In genomic region chr15:76346666-76347506, GRCh38 we compare ENCODE assay signal across 8 cellular contexts. TPM values are rescaled to one million over a fixed set of nuclear protein-coding genes. Genes with fewer than 3 reads are reported as not detected.
DNase-seq lines count a peak whose midpoint lies in the region; ATAC-seq, FAIRE-seq and TF ChIP-seq lines count a peak whose summit lies in the region.

No MANE protein-coding gene starts in this region.

- H3K4me2 ChIP-seq in astrocyte (ENCODE audit: low read length) = peak overlapping the region; percentile 80

- no peaks in the 10 kb centered on the region for H3K79me2 ChIP-seq in astrocyte (ENCODE audit: insufficient read depth, low read length)

- H3K27me3 Mint-ChIP-seq in astrocyte (ENCODE audit: low read depth, unreplicated experiment) = peaks cover 48% of the 10 kb centered on the region
- H3K27me3 Mint-ChIP-seq in activated T-helper 17 cell treated with anti-CD3 and anti-CD28 coated beads, Interleukin-2, amount 50 U/mL, for 72 hours = peaks cover 40% of the 10 kb centered on the region

- H3K4me1 ChIP-seq in astrocyte (ENCODE audit: insufficient read depth, low read length) (peaks cover 13% of the 10 kb centered on the region), suprapubic skin (peaks cover 37% of the 10 kb centered on the region)

- H3K4me3 Mint-ChIP-seq in astrocyte (ENCODE audit: unreplicated experiment) = peak overlapping the region; percentile 74
- no peak overlapping the region for H3K4me3 Mint-ChIP-seq in activated T-helper 17 cell treated with anti-CD3 and anti-CD28 coated beads, Interleukin-2, amount 50 U/mL, for 72 hours

- TF ChIP-seq POLR2A in suprapubic skin (IDR thresholded peaks at IDR 0.05) = no peak

- H3K9me3 ChIP-seq in astrocyte (ENCODE audit: insufficient read depth, low read depth, low read length) (peaks cover 2% of the 10 kb centered on the region), suprapubic skin (no peaks in the 10 kb centered on the region)

- peaks cover 16% of the 10 kb centered on the region for H4K20me1 ChIP-seq in astrocyte (ENCODE audit: insufficient read depth, low read length)

- no peak overlapping the region for H3K27ac ChIP-seq in astrocyte (ENCODE audit: low read depth, low read length)
- H3K27ac ChIP-seq in suprapubic skin = no peak overlapping the region

- no peak overlapping the region for H2AFZ ChIP-seq in astrocyte (ENCODE audit: low read depth, low read length)

- DNase-seq in NCI-H2171 treated with DMSO at 0.1 percent for 48 hours (lab: John Stamatoyannopoulos, UW) (peak; percentile 37), NCI-H2171 (lab: John Stamatoyannopoulos, UW) (no peak), astrocyte (ENCODE audit: low read depth) (no peak), left colon (peak in 1 of 2 donors; percentile 58), suprapubic skin (ENCODE audit: low spot score in 2 of 2) (no peak), activated T-cell treated with anti-CD3 and anti-CD28 coated beads for 4 hours (no peak)

- H3K4me3 ChIP-seq in astrocyte (ENCODE audit: insufficient read depth, low read depth, low read length) (peak overlapping the region; percentile 34), suprapubic skin (peak overlapping the region; percentile 50)

- no peak overlapping the region for H3K9ac ChIP-seq in astrocyte (ENCODE audit: low read length)

- peak; percentile 59 for ATAC-seq in left colon
- no peak for ATAC-seq in activated T-helper 17 cell treated with anti-CD3 and anti-CD28 coated beads, Interleukin-2, amount 50 U/mL, for 72 hours (replicated peaks)
- no peak for ATAC-seq in HG03045 (IDR thresholded peaks at IDR 0.05; ENCODE audit: unreplicated experiment)

- peaks cover 9% of the 10 kb centered on the region for H3K4me1 Mint-ChIP-seq in astrocyte (ENCODE audit: low read depth, unreplicated experiment)
- H3K4me1 Mint-ChIP-seq in activated T-helper 17 cell treated with anti-CD3 and anti-CD28 coated beads, Interleukin-2, amount 50 U/mL, for 72 hours = peaks cover 7% of the 10 kb centered on the region

- intact Hi-C loops in left colon (cut with DNase I, micrococcal nuclease) = no loop called here

- WGBS in suprapubic skin = 14% methylated on average over 35 of the region's 76 CpGs

- H3K27ac Mint-ChIP-seq in astrocyte (ENCODE audit: unreplicated experiment) = no peak overlapping the region
- no peak overlapping the region for H3K27ac Mint-ChIP-seq in activated T-helper 17 cell treated with anti-CD3 and anti-CD28 coated beads, Interleukin-2, amount 50 U/mL, for 72 hours

- H3K36me3 ChIP-seq in astrocyte (ENCODE audit: insufficient read depth, low read length) (no peaks in the 10 kb centered on the region), suprapubic skin (no peaks in the 10 kb centered on the region)

- no peak for TF ChIP-seq EP300 in suprapubic skin (IDR thresholded peaks at IDR 0.05)

- peaks cover 59% of the 10 kb centered on the region for H3K27me3 ChIP-seq in astrocyte (ENCODE audit: insufficient read depth, low read length)
- peaks cover 56% of the 10 kb centered on the region for H3K27me3 ChIP-seq in suprapubic skin

- peaks cover 13% of the 10 kb centered on the region for H3K9me3 Mint-ChIP-seq in astrocyte (ENCODE audit: unreplicated experiment)
- H3K9me3 Mint-ChIP-seq in activated T-helper 17 cell treated with anti-CD3 and anti-CD28 coated beads, Interleukin-2, amount 50 U/mL, for 72 hours = no peaks in the 10 kb centered on the region

- TF ChIP-seq CTCF in astrocyte (IDR thresholded peaks at IDR 0.05; ENCODE audit: insufficient read depth, low read depth, low read length) (no peak), suprapubic skin (IDR thresholded peaks at IDR 0.05) (no peak)

- H3K36me3 Mint-ChIP-seq in astrocyte (ENCODE audit: low read depth, unreplicated experiment) = peaks cover 1% of the 10 kb centered on the region
- peaks cover 39% of the 10 kb centered on the region for H3K36me3 Mint-ChIP-seq in activated T-helper 17 cell treated with anti-CD3 and anti-CD28 coated beads, Interleukin-2, amount 50 U/mL, for 72 hours (ENCODE audit: low read depth)

- FAIRE-seq in astrocyte (lab: Jason Lieb, UNC) = no peak

RNA-seq across cellular contexts. Expression of gene ISL2, which starts 10.3 kb away (rescaled TPM):
- 1.3 and 2.1 TPM in 2 replicates for total RNA-seq in astrocyte
- total RNA-seq in left colon = under 1 TPM; 0.24 to 0.95 TPM
- total RNA-seq in suprapubic skin = under 1 TPM in 1 of 4 donors, not detected in 3; 0.76 TPM
- total RNA-seq in activated T-helper 17 cell treated with anti-CD3 and anti-CD28 coated beads, Interleukin-2, amount 50 U/mL, for 72 hours = under 1 TPM in 1 of 2 donors, not detected in 1; 0.35 TPM

RNA-seq across cellular contexts. Expression of gene ETFA, which starts 35.6 kb away (rescaled TPM):
- 123 and 126 TPM in 2 replicates for total RNA-seq in astrocyte
- 100 to 1,000 TPM; 271 to 289 TPM for total RNA-seq in left colon
- 10 to 100 TPM; 63.6 to 90.1 (median 85.1) TPM for total RNA-seq in suprapubic skin
- 100 to 1,000 TPM; 113 to 185 TPM for total RNA-seq in activated T-helper 17 cell treated with anti-CD3 and anti-CD28 coated beads, Interleukin-2, amount 50 U/mL, for 72 hours
